17 cellular contexts compared by ENCODE assay signal in genomic region chr4:37896206-37896605, GRCh38.
"Had no signal": no experiment of that assay in that cellular context is flagged by ENCODE, and none has a peak within 500 bp of the region (broad histone marks: within the 10 kb centered on the region; RNA-seq: fewer than 3 reads in every experiment).

No MANE protein-coding gene starts in this region.

- H3K4me3 Mint-ChIP-seq: nephron had no signal

- H3K9me3 Mint-ChIP-seq: nephron had no signal

- DNase-seq: dorsolateral prefrontal cortex; effector CD8-positive, alpha-beta T cell; foreskin melanocyte; head of caudate nucleus; kidney; left cardiac atrium; mesendoderm; naive B cell; spleen; stimulated activated CD4-positive, alpha-beta T cell treated with anti-CD3 and anti-CD28 coated beads, Interleukin-15, amount 100 ng/mL, for 24 hours; stimulated activated CD4-positive, alpha-beta T cell treated with anti-CD3 and anti-CD28 coated beads, Interleukin-1b, Interleukin-23, amount 100 ng/mL, for 48 hours; stimulated activated CD4-positive, alpha-beta T cell treated with anti-CD3 and anti-CD28 coated beads, Interleukin-4, amount 100 ng/mL, for 24 hours; stimulated activated naive CD4-positive, alpha-beta T cell treated with Interleukin-2 at 50 U/mL for 16 hours; testis; upper lobe of right lung had no signal

- FAIRE-seq: kidney had no signal

- H3K27ac Mint-ChIP-seq: nephron had no signal

- ATAC-seq: left cardiac atrium, sciatic nerve, upper lobe of right lung had no signal

- H3K27me3 Mint-ChIP-seq: naive B cell had no signal

- H3K4me1 Mint-ChIP-seq: nephron had no signal
